In genomic region chr2:164691346-164691887, GRCh38 we compare ENCODE assay signal across 22 cellular contexts.
"Had no signal": no experiment of that assay in that cellular context is flagged by ENCODE, and none has a peak within 500 bp of the region (broad histone marks: within the 10 kb centered on the region; RNA-seq: fewer than 3 reads in every experiment).

No MANE protein-coding gene starts in this region.

- H3K27me3 Mint-ChIP-seq: effector memory CD8-positive, alpha-beta T cell; naive B cell; natural killer cell treated with Interleukin-12 subunit alpha and Interleukin-12 subunit beta and Interleukin-15 and Interleukin-18, amount 100 ng/mL, for 72 hours had no signal

- H3K27ac ChIP-seq: coronary artery, gastrocnemius medialis, lower lobe of right lung, psoas muscle, thoracic aorta, upper lobe of right lung, uterus had no signal

- H3K4me1 ChIP-seq: gastrocnemius medialis, psoas muscle, upper lobe of right lung, uterus had no signal

- H3K4me3 ChIP-seq: coronary artery, gastrocnemius medialis, lower lobe of right lung, psoas muscle, sigmoid colon, thoracic aorta, tibial nerve, upper lobe of right lung, uterus had no signal

- H3K27me3 ChIP-seq: gastrocnemius medialis, sigmoid colon, tibial nerve, upper lobe of right lung, uterus had no signal

- H3K27ac Mint-ChIP-seq: effector memory CD8-positive, alpha-beta T cell; natural killer cell treated with Interleukin-12 subunit alpha and Interleukin-12 subunit beta and Interleukin-15 and Interleukin-18, amount 100 ng/mL, for 72 hours; stimulated activated effector memory CD8-positive, alpha-beta T cell treated with anti-CD3 and anti-CD28 coated beads, Interleukin-12 subunit alpha, Interleukin-12 subunit beta, amount 100 ng/mL, for 72 hours had no signal

- H3K36me3 ChIP-seq: gastrocnemius medialis, uterus had no signal

- H3K4me3 Mint-ChIP-seq: effector memory CD8-positive, alpha-beta T cell; naive B cell; natural killer cell treated with Interleukin-12 subunit alpha and Interleukin-12 subunit beta and Interleukin-15 and Interleukin-18, amount 100 ng/mL, for 72 hours; stimulated activated effector memory CD8-positive, alpha-beta T cell treated with anti-CD3 and anti-CD28 coated beads, Interleukin-12 subunit alpha, Interleukin-12 subunit beta, amount 100 ng/mL, for 72 hours had no signal

- H3K9me3 Mint-ChIP-seq: naive B cell; natural killer cell treated with Interleukin-12 subunit alpha and Interleukin-12 subunit beta and Interleukin-15 and Interleukin-18, amount 100 ng/mL, for 72 hours had no signal

- H3K4me1 Mint-ChIP-seq: stimulated activated effector memory CD8-positive, alpha-beta T cell treated with anti-CD3 and anti-CD28 coated beads, Interleukin-12 subunit alpha, Interleukin-12 subunit beta, amount 100 ng/mL, for 72 hours had no signal

- H3K9me3 ChIP-seq: gastrocnemius medialis, lower lobe of right lung, psoas muscle, sigmoid colon, thoracic aorta, tibial nerve, upper lobe of right lung, uterus had no signal

- ATAC-seq: effector memory CD8-positive, alpha-beta T cell; gastrocnemius medialis; left ventricle myocardium superior; lower lobe of right lung; natural killer cell treated with Interleukin-12 subunit alpha and Interleukin-12 subunit beta and Interleukin-15 and Interleukin-18, amount 100 ng/mL, for 72 hours; psoas muscle; right cardiac atrium; stimulated activated effector memory CD8-positive, alpha-beta T cell treated with anti-CD3 and anti-CD28 coated beads, Interleukin-12 subunit alpha, Interleukin-12 subunit beta, amount 100 ng/mL, for 72 hours; stimulated activated naive CD8-positive, alpha-beta T cell treated with anti-CD3 and anti-CD28 coated beads, Interleukin-15, Interleukin-2, amounts not matched to agents 100 U/mL and 50 U/mL, for 24 hours; upper lobe of right lung had no signal

- DNase-seq: dermis blood vessel endothelial cell; effector memory CD8-positive, alpha-beta T cell; foreskin fibroblast; gastrocnemius medialis; head of caudate nucleus; left ventricle myocardium superior; lower lobe of right lung; naive B cell; nucleus accumbens; psoas muscle; right cardiac atrium; sigmoid colon; stimulated activated CD4-positive, alpha-beta T cell treated with anti-CD3 and anti-CD28 coated beads, Interleukin-2, amount 100 ng/mL, for 24 hours; stimulated activated CD4-positive, alpha-beta T cell treated with anti-CD3 and anti-CD28 coated beads, Interleukin-4, amount 100 ng/mL, for 24 hours; stimulated activated naive CD8-positive, alpha-beta T cell treated with anti-CD3 and anti-CD28 coated beads, Interleukin-15, Interleukin-2, amounts not matched to agents 100 U/mL and 50 U/mL, for 24 hours; upper lobe of right lung; uterus had no signal

- H3K36me3 Mint-ChIP-seq: natural killer cell treated with Interleukin-12 subunit alpha and Interleukin-12 subunit beta and Interleukin-15 and Interleukin-18, amount 100 ng/mL, for 72 hours; stimulated activated effector memory CD8-positive, alpha-beta T cell treated with anti-CD3 and anti-CD28 coated beads, Interleukin-12 subunit alpha, Interleukin-12 subunit beta, amount 100 ng/mL, for 72 hours had no signal
